ENCODE assay signal across 8 cellular contexts in the genomic region with DNA sequence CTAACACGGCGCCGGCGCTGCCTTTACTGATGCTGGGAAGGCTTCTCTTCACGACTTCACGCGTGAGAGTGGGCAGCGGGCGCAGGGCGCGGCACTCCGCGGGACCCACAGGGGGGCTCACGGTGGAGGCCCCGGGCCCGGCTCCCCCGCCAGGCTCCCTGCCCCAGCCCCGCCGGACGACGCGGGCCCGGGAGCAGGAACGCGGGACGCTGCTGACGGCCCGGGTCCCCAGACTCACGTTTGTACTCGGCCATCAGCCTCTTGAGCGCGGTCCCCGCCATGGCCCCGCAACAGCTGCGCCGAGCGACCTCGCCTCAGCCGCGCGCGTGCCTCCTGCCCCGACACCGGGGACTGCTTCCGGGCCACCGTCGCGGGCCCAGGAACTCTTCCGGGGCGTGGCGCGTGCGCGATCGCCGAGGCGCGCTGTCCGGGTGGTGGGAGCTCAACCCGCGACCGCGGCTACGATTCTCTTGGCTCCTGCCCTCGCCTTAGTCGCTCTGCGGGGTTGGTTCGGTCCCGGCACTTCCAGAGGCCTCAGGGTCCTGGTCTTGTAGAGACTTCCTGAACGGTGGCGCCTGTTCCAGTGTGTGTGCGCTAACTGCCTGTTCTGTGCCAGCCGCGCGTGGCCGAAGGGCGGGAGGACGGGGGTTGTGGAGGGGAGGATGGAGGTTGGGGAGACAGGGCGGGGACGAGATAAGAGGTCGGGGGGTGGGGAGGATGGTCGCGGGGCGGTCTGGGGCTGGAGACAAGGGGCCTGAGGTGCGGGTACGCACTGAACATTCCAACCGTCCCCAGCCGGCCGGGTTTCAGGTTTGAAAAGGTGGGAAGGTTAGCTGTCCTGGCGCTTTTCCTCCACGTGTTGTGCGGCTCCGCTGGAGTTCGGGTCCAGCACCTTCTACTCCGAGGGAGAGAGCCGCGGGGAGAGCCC. TPM values are rescaled to one million over a fixed set of nuclear protein-coding genes. Genes with fewer than 3 reads are reported as not detected.
DNase-seq lines count a peak whose midpoint lies in the region; ATAC-seq, FAIRE-seq and TF ChIP-seq lines count a peak whose summit lies in the region.

A gene with protein sequence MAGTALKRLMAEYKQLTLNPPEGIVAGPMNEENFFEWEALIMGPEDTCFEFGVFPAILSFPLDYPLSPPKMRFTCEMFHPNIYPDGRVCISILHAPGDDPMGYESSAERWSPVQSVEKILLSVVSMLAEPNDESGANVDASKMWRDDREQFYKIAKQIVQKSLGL (minus strand): TSS at position 353 of the 928 bp plus-strand sequence. CDS start 72 bp downstream, at position 281.

- H3K9me3 Mint-ChIP-seq in naive B cell = no peaks in the 10 kb centered on the region
- no peaks in the 10 kb centered on the region for H3K9me3 Mint-ChIP-seq in stimulated activated effector memory CD8-positive, alpha-beta T cell treated with anti-CD3 and anti-CD28 coated beads, Interleukin-12 subunit alpha, Interleukin-12 subunit beta, amount 100 ng/mL, for 72 hours

- H3K27me3 ChIP-seq in esophagus squamous epithelium = no peaks in the 10 kb centered on the region

- H3K9me3 ChIP-seq in esophagus squamous epithelium = no peaks in the 10 kb centered on the region

- H3K4me3 ChIP-seq in esophagus squamous epithelium = peak within 1 kb of the TSS; percentile 68 to 93 (median 80)

- H3K27me3 Mint-ChIP-seq in naive B cell = no peaks in the 10 kb centered on the region

- peak within 1 kb of the TSS; percentile 55 to 97 (median 94) for H3K27ac Mint-ChIP-seq in naive B cell
- H3K27ac Mint-ChIP-seq in stimulated activated effector memory CD8-positive, alpha-beta T cell treated with anti-CD3 and anti-CD28 coated beads, Interleukin-12 subunit alpha, Interleukin-12 subunit beta, amount 100 ng/mL, for 72 hours = peak within 1 kb of the TSS; percentile 84

- DNase-seq in D341Med (ENCODE audit: low spot score) = peak; percentile 98
- peak; percentile 83 for DNase-seq in KBM-7
- DNase-seq in RCC 7860 (ENCODE audit: low spot score) = peak; percentile 51
- peak; percentile 82 for DNase-seq in activated T-helper 1 cell treated with Interleukin-2 at 50 U/mL for 16 hours (ENCODE audit: low read depth)
- no peak for DNase-seq in esophagus squamous epithelium (lab: John Stamatoyannopoulos, UW)
- peak; percentile 88 for DNase-seq in naive B cell
- peak; percentile 87 to 94 for DNase-seq in stimulated activated effector memory CD8-positive, alpha-beta T cell treated with anti-CD3 and anti-CD28 coated beads, Interleukin-12 subunit alpha, Interleukin-12 subunit beta, amount 100 ng/mL, for 72 hours (ENCODE audit: low spot score in 2 of 2)

- FAIRE-seq in RCC 7860 (lab: Jason Lieb, UNC) = no peak

- H3K36me3 Mint-ChIP-seq in naive B cell = peaks cover 0 to 13% of the 10 kb centered on the region in 2 donors
- peaks cover 75% of the 10 kb centered on the region for H3K36me3 Mint-ChIP-seq in stimulated activated effector memory CD8-positive, alpha-beta T cell treated with anti-CD3 and anti-CD28 coated beads, Interleukin-12 subunit alpha, Interleukin-12 subunit beta, amount 100 ng/mL, for 72 hours

- in situ Hi-C loops in KBM-7 (cut with MboI; ENCODE audit: low pct_unique_long_range_greater_than_20kb, low sequenced_read_pairs) = no loop called here

- H3K4me1 Mint-ChIP-seq in naive B cell = peaks cover 29 to 43% (median 29%) of the 10 kb centered on the region in 3 donors
- H3K4me1 Mint-ChIP-seq in stimulated activated effector memory CD8-positive, alpha-beta T cell treated with anti-CD3 and anti-CD28 coated beads, Interleukin-12 subunit alpha, Interleukin-12 subunit beta, amount 100 ng/mL, for 72 hours = peaks cover 42% of the 10 kb centered on the region

- intact Hi-C loops in esophagus squamous epithelium (cut with DNase I) = loop anchor here (5.0 kb wide), 1 partner anchor 71 kb away; a partner anchor contains a TSS

- TF ChIP-seq CTCF in esophagus squamous epithelium (IDR thresholded peaks at IDR 0.05) = peak in 1 of 6 experiments; percentile 45

- 0% methylated on average over 13 to 42 of the region's 97 CpGs for WGBS in esophagus squamous epithelium, 2 donors

- peak within 1 kb of the TSS; percentile 74 to 86 (median 80) for H3K27ac ChIP-seq in esophagus squamous epithelium

- ATAC-seq in GM21526 (IDR thresholded peaks at IDR 0.05; ENCODE audit: low FRiP score, unreplicated experiment) (peak; percentile 67), naive B cell (ENCODE audit: low read depth in 2 of 2) (peak; percentile 95)
- ATAC-seq in stimulated activated effector memory CD8-positive, alpha-beta T cell treated with anti-CD3 and anti-CD28 coated beads, Interleukin-12 subunit alpha, Interleukin-12 subunit beta, amount 100 ng/mL, for 72 hours = peak; percentile 98

- peak within 1 kb of the TSS; percentile 82 to 98 (median 97) for H3K4me3 Mint-ChIP-seq in naive B cell
- H3K4me3 Mint-ChIP-seq in stimulated activated effector memory CD8-positive, alpha-beta T cell treated with anti-CD3 and anti-CD28 coated beads, Interleukin-12 subunit alpha, Interleukin-12 subunit beta, amount 100 ng/mL, for 72 hours = peak within 1 kb of the TSS; percentile 83

- peak in 3 of 4 donors; percentile 19 to 74 (median 62) for TF ChIP-seq POLR2A in esophagus squamous epithelium (IDR thresholded peaks at IDR 0.05)

- peaks cover 9 to 54% (median 9%) of the 10 kb centered on the region in 3 donors for H3K36me3 ChIP-seq in esophagus squamous epithelium

- H3K4me1 ChIP-seq in esophagus squamous epithelium = peaks cover 5 to 42% (median 29%) of the 10 kb centered on the region in 3 donors

RNA-seq across cellular contexts. Expression of the gene that starts here (rescaled TPM):
- total RNA-seq in esophagus squamous epithelium = 10 to 100 TPM; 27.9 to 70.0 (median 51.1) TPM
- 10 to 100 TPM; 53.8 to 72.5 (median 59.5) TPM for polyA plus RNA-seq in naive B cell (ENCODE audit: low read depth in 6 of 6)
